Comparison of ENCODE assay signal across 6 cellular contexts in genomic region chr10:12832096-12832495, GRCh38.
"Had no signal": no experiment of that assay in that cellular context is flagged by ENCODE, and none has a peak within 500 bp of the region (broad histone marks: within the 10 kb centered on the region; RNA-seq: fewer than 3 reads in every experiment).

No MANE protein-coding gene starts in this region.

- DNase-seq: H9, HCEC 1CT had no signal

- H3K4me3 ChIP-seq: GM23338 had no signal

- FAIRE-seq: H1, H54, HepG2 had no signal

- ATAC-seq: GM23338, HepG2 had no signal
